8 cellular contexts compared by ENCODE assay signal in genomic region chr1:234962340-234962989, GRCh38.
DNase-seq lines count a peak whose midpoint lies in the region; ATAC-seq and TF ChIP-seq lines count a peak whose summit lies in the region.

No MANE protein-coding gene starts in this region.

- no peak overlapping the region for H2BK12ac ChIP-seq in H9 (ENCODE audit: insufficient read length, low read depth, low read length)

- no peak for TF ChIP-seq CTCF in H9 (conservative IDR thresholded peaks at IDR 0.05)

- no peak overlapping the region for H3K4me2 ChIP-seq in H9 (ENCODE audit: insufficient read depth, insufficient read length, low read length)

- H2AK5ac ChIP-seq in H9 (ENCODE audit: insufficient read length, low read length) = no peak overlapping the region

- POLR2A ChIA-PET in activated naive CD8-positive, alpha-beta T cell treated with anti-CD3 and anti-CD28 coated beads, Interleukin-2, amount 10 ng/mL, durations not matched to agents 7 days and 5 days (lab: Charles Lee) = interaction anchor here (0.6 to 2.8 kb wide), 13 partner anchors 8 to 353 kb away, joined by 3 to 18 read pairs (median 5); partner anchors contain the start of gene IRF2BP2

- no peak overlapping the region for H3K9ac ChIP-seq in H9 (ENCODE audit: extremely low read depth, insufficient read length, low read length)

- DNase-seq in activated CD4-positive, alpha-beta T cell treated with anti-CD3 and anti-CD28 coated beads for 48 hours = peak; percentile 48
- DNase-seq in activated CD4-positive, alpha-beta T cell treated with anti-CD3 and anti-CD28 coated beads, Interleukin-2, amount 50 U/mL, for 1 hour = no peak
- DNase-seq in H9 (no peak), MG63 (peak; percentile 92), right cardiac atrium (peak in 2 of 3 donors; percentile 48 to 70), NCI-H2029 treated with DMSO at 0.1 percent for 48 hours (lab: John Stamatoyannopoulos, UW) (no peak)
- DNase-seq in activated naive CD8-positive, alpha-beta T cell treated with anti-CD3 and anti-CD28 coated beads, Interleukin-2, amount 10 ng/mL, durations not matched to agents 7 days and 5 days = no peak

- H3K23ac ChIP-seq in H9 (ENCODE audit: insufficient read length, low read depth, low read length) = no peak overlapping the region

- H3K14ac ChIP-seq in H9 (ENCODE audit: insufficient read depth, low read length) = no peak overlapping the region

- H3K9me3 ChIP-seq in H9 (ENCODE audit: control insufficient read depth, low read depth, low read length) (no peaks in the 10 kb centered on the region), MG63 (no peaks in the 10 kb centered on the region), right cardiac atrium (ENCODE audit: control insufficient read depth, low read length) (no peaks in the 10 kb centered on the region)

- WGBS in H9 (ENCODE audit: extremely low coverage, insufficient read length, low lambda C conversion rate) = no CpG with 5 or more reads among the region's 9 CpGs
- WGBS in right cardiac atrium = 35% methylated on average over 9 of the region's 9 CpGs

- no peak overlapping the region for H2BK120ac ChIP-seq in H9 (ENCODE audit: low read depth, low read length, poor library complexity, severe bottlenecking)

- no peak overlapping the region for H2BK15ac ChIP-seq in H9 (ENCODE audit: low read depth, low read length)

- no peaks in the 10 kb centered on the region for H3K9me3 Mint-ChIP-seq in H9
- H3K9me3 Mint-ChIP-seq in activated naive CD8-positive, alpha-beta T cell treated with anti-CD3 and anti-CD28 coated beads, Interleukin-2, amount 10 ng/mL, durations not matched to agents 7 days and 5 days = no peaks in the 10 kb centered on the region
- no peaks in the 10 kb centered on the region for H3K9me3 Mint-ChIP-seq in stimulated activated memory B cell treated with anti-CD40 and anti-IgM and Interleukin-4, amounts not matched to agents 10 μg/mL and 1 μg/mL and 100 μg/mL, for 72 hours

- H3K79me2 ChIP-seq in H9 (ENCODE audit: insufficient read depth, low read length) = no peaks in the 10 kb centered on the region

- peak overlapping the region in 2 of 3 experiments; percentile 66 to 82; a peak in 2 of 7 replicates for H3K27ac Mint-ChIP-seq in H9
- peak overlapping the region; percentile 88 for H3K27ac Mint-ChIP-seq in activated naive CD8-positive, alpha-beta T cell treated with anti-CD3 and anti-CD28 coated beads, Interleukin-2, amount 10 ng/mL, durations not matched to agents 7 days and 5 days
- H3K27ac Mint-ChIP-seq in stimulated activated memory B cell treated with anti-CD40 and anti-IgM and Interleukin-4, amounts not matched to agents 10 μg/mL and 1 μg/mL and 100 μg/mL, for 72 hours = peak overlapping the region; percentile 91

- no peaks in the 10 kb centered on the region for H3K36me3 ChIP-seq in MG63

- H3K27me3 ChIP-seq in H9 (ENCODE audit: insufficient read depth, low read length) = no peaks in the 10 kb centered on the region
- no peaks in the 10 kb centered on the region for H3K27me3 ChIP-seq in MG63
- no peaks in the 10 kb centered on the region for H3K27me3 ChIP-seq in right cardiac atrium (ENCODE audit: control insufficient read depth, insufficient read depth)

- H3K23me2 ChIP-seq in H9 (ENCODE audit: insufficient read length, low read depth, low read length, poor library complexity, severe bottlenecking) = no peaks in the 10 kb centered on the region

- H3K56ac ChIP-seq in H9 (ENCODE audit: insufficient read length, low read depth, low read length) = no peak overlapping the region

- peaks cover 23 to 25% of the 10 kb centered on the region in 2 experiments for H3K4me1 Mint-ChIP-seq in H9
- peaks cover 60% of the 10 kb centered on the region for H3K4me1 Mint-ChIP-seq in activated naive CD8-positive, alpha-beta T cell treated with anti-CD3 and anti-CD28 coated beads, Interleukin-2, amount 10 ng/mL, durations not matched to agents 7 days and 5 days
- H3K4me1 Mint-ChIP-seq in stimulated activated memory B cell treated with anti-CD40 and anti-IgM and Interleukin-4, amounts not matched to agents 10 μg/mL and 1 μg/mL and 100 μg/mL, for 72 hours = peaks cover 70% of the 10 kb centered on the region

- H4K20me1 ChIP-seq in H9 (ENCODE audit: control insufficient read depth, insufficient read depth, insufficient read length) = no peaks in the 10 kb centered on the region

- H3K4me3 ChIP-seq in MG63 (no peak overlapping the region), right cardiac atrium (ENCODE audit: low read length) (no peak overlapping the region)

- H2BK20ac ChIP-seq in H9 (ENCODE audit: low read depth, low read length, poor library complexity, severe bottlenecking) = no peak overlapping the region

- H3K4me1 ChIP-seq in H9 (ENCODE audit: insufficient read depth, low read length) (peaks cover 2% of the 10 kb centered on the region; the same call in 1 of the 2 replicates), right cardiac atrium (ENCODE audit: control insufficient read depth, insufficient read depth, low read length) (peaks cover 15% of the 10 kb centered on the region)

- no peak overlapping the region for H3K4ac ChIP-seq in H9 (ENCODE audit: low read depth, low read length)

- H3K4me3 Mint-ChIP-seq in H9 = no peak overlapping the region
- H3K4me3 Mint-ChIP-seq in activated naive CD8-positive, alpha-beta T cell treated with anti-CD3 and anti-CD28 coated beads, Interleukin-2, amount 10 ng/mL, durations not matched to agents 7 days and 5 days = peak overlapping the region; percentile 71
- H3K4me3 Mint-ChIP-seq in stimulated activated memory B cell treated with anti-CD40 and anti-IgM and Interleukin-4, amounts not matched to agents 10 μg/mL and 1 μg/mL and 100 μg/mL, for 72 hours = peak overlapping the region; percentile 69

- H3K27me3 Mint-ChIP-seq in H9 (ENCODE audit: low read depth) = peaks cover 4% of the 10 kb centered on the region; the same call in 1 of the 2 replicates
- H3K27me3 Mint-ChIP-seq in activated naive CD8-positive, alpha-beta T cell treated with anti-CD3 and anti-CD28 coated beads, Interleukin-2, amount 10 ng/mL, durations not matched to agents 7 days and 5 days = no peaks in the 10 kb centered on the region
- H3K27me3 Mint-ChIP-seq in stimulated activated memory B cell treated with anti-CD40 and anti-IgM and Interleukin-4, amounts not matched to agents 10 μg/mL and 1 μg/mL and 100 μg/mL, for 72 hours = no peaks in the 10 kb centered on the region

- no peak overlapping the region for H4K91ac ChIP-seq in H9 (ENCODE audit: insufficient read length, low read depth, low read length)

- ATAC-seq in activated naive CD8-positive, alpha-beta T cell treated with anti-CD3 and anti-CD28 coated beads, Interleukin-2, amount 10 ng/mL, durations not matched to agents 7 days and 5 days (ENCODE audit: low read depth) = peak; percentile 30
- peak; percentile 5 to 36 for ATAC-seq in right cardiac atrium
- peak; percentile 81 for ATAC-seq in stimulated activated memory B cell treated with anti-CD40 and anti-IgM and Interleukin-4, amounts not matched to agents 10 μg/mL and 1 μg/mL and 100 μg/mL, for 72 hours

- H3K27ac ChIP-seq in H9 (ENCODE audit: insufficient read length, low read depth, low read length) (no peak overlapping the region), right cardiac atrium (ENCODE audit: low read length) (peak overlapping the region; percentile 84)

- H2AFZ ChIP-seq in H9 (ENCODE audit: low read length) = no peak overlapping the region

- intact Hi-C loops in right cardiac atrium (cut with DNase I) = loop anchor here in 1 of 4 donors (5.0 kb wide), 1 partner anchor 35 kb away; no protein-coding TSS in a partner anchor

- H2BK5ac ChIP-seq in H9 (ENCODE audit: insufficient read length, low read length) = no peak overlapping the region

- H4K8ac ChIP-seq in H9 (replicated peaks; ENCODE audit: insufficient read length, low read depth, low read length) = no peak overlapping the region

- H4K5ac ChIP-seq in H9 (ENCODE audit: insufficient read length, low read depth, low read length) = no peak overlapping the region

- H3T11ph ChIP-seq in H9 (ENCODE audit: low read length) = no peak overlapping the region

- no peak overlapping the region for H3K18ac ChIP-seq in H9 (ENCODE audit: insufficient read length, low read depth, low read length)

- H3K36me3 Mint-ChIP-seq in H9 (ENCODE audit: insufficient read depth in 1 of 3, low read depth in 3 of 3) = no peaks in the 10 kb centered on the region
- H3K36me3 Mint-ChIP-seq in activated naive CD8-positive, alpha-beta T cell treated with anti-CD3 and anti-CD28 coated beads, Interleukin-2, amount 10 ng/mL, durations not matched to agents 7 days and 5 days = peaks cover 8% of the 10 kb centered on the region
- no peaks in the 10 kb centered on the region for H3K36me3 Mint-ChIP-seq in stimulated activated memory B cell treated with anti-CD40 and anti-IgM and Interleukin-4, amounts not matched to agents 10 μg/mL and 1 μg/mL and 100 μg/mL, for 72 hours

- no peaks in the 10 kb centered on the region for H3K79me1 ChIP-seq in H9 (ENCODE audit: insufficient read depth, low read depth, low read length, poor library complexity, severe bottlenecking)

Comparison
In these comparisons a context has a peak if more than half of its experiments do, and no peak if none do; other contexts are left out.
1. DNase-seq: peak in activated CD4-positive, alpha-beta T cell treated with anti-CD3 and anti-CD28 coated beads for 48 hours (single experiment), MG63 (single experiment) and right cardiac atrium (2 of 3); none in activated CD4-positive, alpha-beta T cell treated with anti-CD3 and anti-CD28 coated beads, Interleukin-2, amount 50 U/mL, for 1 hour (single experiment), H9 (single experiment), activated naive CD8-positive, alpha-beta T cell treated with anti-CD3 and anti-CD28 coated beads, Interleukin-2, amount 10 ng/mL, durations not matched to agents 7 days and 5 days (single experiment) and NCI-H2029 treated with DMSO at 0.1 percent for 48 hours (single experiment).
2. H3K4me3 Mint-ChIP-seq: peak in activated naive CD8-positive, alpha-beta T cell treated with anti-CD3 and anti-CD28 coated beads, Interleukin-2, amount 10 ng/mL, durations not matched to agents 7 days and 5 days (single experiment) and stimulated activated memory B cell treated with anti-CD40 and anti-IgM and Interleukin-4, amounts not matched to agents 10 μg/mL and 1 μg/mL and 100 μg/mL, for 72 hours (single experiment); none in H9 (0 of 2).
3. ATAC-seq: peak in every context shown above with its lines; median percentile 81 in stimulated activated memory B cell treated with anti-CD40 and anti-IgM and Interleukin-4, amounts not matched to agents 10 μg/mL and 1 μg/mL and 100 μg/mL, for 72 hours; 30 in activated naive CD8-positive, alpha-beta T cell treated with anti-CD3 and anti-CD28 coated beads, Interleukin-2, amount 10 ng/mL, durations not matched to agents 7 days and 5 days; 20 in right cardiac atrium.
4. Peak in every context shown above with its lines, with median percentiles within 50 percentile points of each other: H3K27ac Mint-ChIP-seq.